Comparison of ENCODE assay signal across 22 cellular contexts in genomic region chr13:80921971-80922370, GRCh38.
"Had no signal": no experiment of that assay in that cellular context is flagged by ENCODE, and none has a peak within 500 bp of the region (broad histone marks: within the 10 kb centered on the region; RNA-seq: fewer than 3 reads in every experiment).

No MANE protein-coding gene starts in this region.

- H3K27me3 Mint-ChIP-seq: activated naive CD8-positive, alpha-beta T cell treated with anti-CD3 and anti-CD28 coated beads, Interleukin-2, amount 10 ng/mL, durations not matched to agents 7 days and 5 days; central memory CD8-positive, alpha-beta T cell had no signal

- H3K9ac ChIP-seq: KMS-11 had no signal

- H3K4me2 ChIP-seq: KMS-11 had no signal

- H3K9me3 Mint-ChIP-seq: activated naive CD8-positive, alpha-beta T cell treated with anti-CD3 and anti-CD28 coated beads, Interleukin-2, amount 10 ng/mL, durations not matched to agents 7 days and 5 days; central memory CD8-positive, alpha-beta T cell; T-helper 1 cell treated with Interleukin-12 subunit alpha and Interleukin-12 subunit beta and Interleukin-4 antibody, amounts not matched to agents 30 μg/mL and 1 μg/mL, for 36 hours had no signal

- H3K4me3 ChIP-seq: MG63, Peyer's patch, SJCRH30 had no signal

- H3K9me3 ChIP-seq: MG63, Peyer's patch, SJCRH30 had no signal

- H3K4me3 Mint-ChIP-seq: activated CD8-positive, alpha-beta T cell treated with anti-CD3 and anti-CD28 coated beads, Interleukin-2, amount 10 ng/mL, durations not matched to agents 7 days and 5 days; activated naive CD8-positive, alpha-beta T cell treated with anti-CD3 and anti-CD28 coated beads, Interleukin-2, amount 10 ng/mL, durations not matched to agents 7 days and 5 days; central memory CD8-positive, alpha-beta T cell; T-helper 1 cell treated with Interleukin-12 subunit alpha and Interleukin-12 subunit beta and Interleukin-4 antibody, amounts not matched to agents 30 μg/mL and 1 μg/mL, for 36 hours had no signal

- H3K4me1 ChIP-seq: Peyer's patch, SJCRH30 had no signal

- DNase-seq: activated CD4-positive, alpha-beta T cell treated with anti-CD3 and anti-CD28 coated beads for 4 hours; activated CD8-positive, alpha-beta memory T cell treated with anti-CD3 and anti-CD28 coated beads, Interleukin-2, amount 50 U/mL, for 48 hours; activated CD8-positive, alpha-beta T cell treated with anti-CD3 and anti-CD28 coated beads, Interleukin-2, amount 10 ng/mL, durations not matched to agents 7 days and 5 days; activated naive CD4-positive, alpha-beta T cell treated with anti-CD3 and anti-CD28 coated beads, Interleukin-2, amount 50 U/mL, for 16 hours; activated naive CD8-positive, alpha-beta T cell treated with anti-CD3 and anti-CD28 coated beads, Interleukin-2, amount 10 ng/mL, durations not matched to agents 7 days and 5 days; activated T-cell treated with anti-CD3 and anti-CD28 coated beads, Interleukin-2, amount 50 U/mL, for 1 hour; aorta; MG63; NCI-H1105; NCI-H1436 treated with DMSO at 0.1 percent for 48 hours; NCI-H187; NCI-H2081; NCI-H446; NCI-H524; Peyer's patch; Right ventricle myocardium superior; SJCRH30 had no signal

- H3K27me3 ChIP-seq: MG63, Peyer's patch, SJCRH30 had no signal

- ATAC-seq: activated CD4-positive, CD25-positive, alpha-beta regulatory T cell treated with anti-CD3 and anti-CD28 coated beads, Interleukin-2, amount 50 U/mL, for 24 hours; activated CD8-positive, alpha-beta T cell treated with anti-CD3 and anti-CD28 coated beads, Interleukin-2, amount 10 ng/mL, durations not matched to agents 7 days and 5 days had no signal

- H3K27ac Mint-ChIP-seq: activated CD8-positive, alpha-beta T cell treated with anti-CD3 and anti-CD28 coated beads, Interleukin-2, amount 10 ng/mL, durations not matched to agents 7 days and 5 days; activated naive CD8-positive, alpha-beta T cell treated with anti-CD3 and anti-CD28 coated beads, Interleukin-2, amount 10 ng/mL, durations not matched to agents 7 days and 5 days; T-helper 1 cell treated with Interleukin-12 subunit alpha and Interleukin-12 subunit beta and Interleukin-4 antibody, amounts not matched to agents 30 μg/mL and 1 μg/mL, for 36 hours had no signal

- H3K36me3 ChIP-seq: MG63, Peyer's patch, SJCRH30 had no signal

- H3K27ac ChIP-seq: KMS-11, Peyer's patch, RWPE1, SJCRH30 had no signal

- H3K4me1 Mint-ChIP-seq: activated naive CD8-positive, alpha-beta T cell treated with anti-CD3 and anti-CD28 coated beads, Interleukin-2, amount 10 ng/mL, durations not matched to agents 7 days and 5 days; central memory CD8-positive, alpha-beta T cell had no signal

- H3K36me3 Mint-ChIP-seq: activated naive CD8-positive, alpha-beta T cell treated with anti-CD3 and anti-CD28 coated beads, Interleukin-2, amount 10 ng/mL, durations not matched to agents 7 days and 5 days had no signal
